ENCODE assay signal across 14 cellular contexts in genomic region chr10:124849111-124849773, GRCh38.
"Had no signal": no experiment of that assay in that cellular context is flagged by ENCODE, and none has a peak within 500 bp of the region (broad histone marks: within the 10 kb centered on the region; RNA-seq: fewer than 3 reads in every experiment).

No MANE protein-coding gene starts in this region.

- H3K36me3 Mint-ChIP-seq: activated naive CD4-positive, alpha-beta T cell treated with anti-CD3 and anti-CD28 coated beads, Interleukin-2, amount 50 U/mL, for 24 hours; brain had no signal

- H3K4me3 Mint-ChIP-seq: activated naive CD4-positive, alpha-beta T cell treated with anti-CD3 and anti-CD28 coated beads, Interleukin-2, amount 50 U/mL, for 24 hours; brain had no signal

- H3K4me3 ChIP-seq: dorsolateral prefrontal cortex, esophagus muscularis mucosa, left lung, sigmoid colon, upper lobe of left lung had no signal

- DNase-seq: head of caudate nucleus; left lung; sigmoid colon; stimulated activated CD4-positive, alpha-beta T cell treated with anti-CD3 and anti-CD28 coated beads, Interleukin-12 subunit alpha, Interleukin-12 subunit beta, amount 100 ng/mL, for 4 hours; stimulated activated CD4-positive, alpha-beta T cell treated with anti-CD3 and anti-CD28 coated beads, Interleukin-2, amount 100 ng/mL, for 48 hours; stimulated activated naive CD4-positive, alpha-beta T cell treated with Interleukin-2 at 50 U/mL for 16 hours; T-helper 2 cell; upper lobe of left lung had no signal

- H3K4me1 Mint-ChIP-seq: activated naive CD4-positive, alpha-beta T cell treated with anti-CD3 and anti-CD28 coated beads, Interleukin-2, amount 50 U/mL, for 24 hours; brain had no signal

- H3K4me1 ChIP-seq: esophagus muscularis mucosa, left lung, sigmoid colon, upper lobe of left lung had no signal

- H3K36me3 ChIP-seq: esophagus muscularis mucosa, left lung, neutrophil, sigmoid colon, upper lobe of left lung had no signal

- H3K9me3 Mint-ChIP-seq: activated naive CD4-positive, alpha-beta T cell treated with anti-CD3 and anti-CD28 coated beads, Interleukin-2, amount 50 U/mL, for 24 hours; activated T-helper 2 cell treated with anti-CD3 and anti-CD28 coated beads, Interferon-gamma antibody, Interleukin-2, Interleukin-4, amounts not matched to agents 10 μg/mL and 5 μg/mL and 100 μg/mL, durations not matched to agents 14 hours and 24 hours and 36 hours had no signal

- H3K27me3 Mint-ChIP-seq: activated naive CD4-positive, alpha-beta T cell treated with anti-CD3 and anti-CD28 coated beads, Interleukin-2, amount 50 U/mL, for 24 hours had no signal

- H3K27ac ChIP-seq: esophagus muscularis mucosa, left lung, neutrophil, sigmoid colon, upper lobe of left lung had no signal

- H3K9me3 ChIP-seq: esophagus muscularis mucosa, left lung, neutrophil, sigmoid colon, upper lobe of left lung had no signal

- H3K27ac Mint-ChIP-seq: activated naive CD4-positive, alpha-beta T cell treated with anti-CD3 and anti-CD28 coated beads, Interleukin-2, amount 50 U/mL, for 24 hours; activated T-helper 2 cell treated with anti-CD3 and anti-CD28 coated beads, Interferon-gamma antibody, Interleukin-2, Interleukin-4, amounts not matched to agents 10 μg/mL and 5 μg/mL and 100 μg/mL, durations not matched to agents 14 hours and 24 hours and 36 hours; brain had no signal

- H3K27me3 ChIP-seq: dorsolateral prefrontal cortex, esophagus muscularis mucosa, left lung, neutrophil, sigmoid colon, upper lobe of left lung had no signal
